1 cellular context compared by ENCODE assay signal in genomic region chr1:33377750-33378149, GRCh38.
TF ChIP-seq lines count a peak whose summit lies in the region.

No MANE protein-coding gene starts in this region.

TF ChIP-seq in SK-N-SH treated with all-trans-retinoic acid at 6 μM for 48 hours, 23 proteins besides CTCF, POLR2A, EP300 and RAD21 (continued from another document):
- no peak for TF ChIP-seq TSHZ2 (CRISPR knock-in tag; IDR thresholded peaks at IDR 0.05)
- no peak for TF ChIP-seq ZNF70 (CRISPR knock-in tag; IDR thresholded peaks at IDR 0.05)
- no peak for TF ChIP-seq ARNTL (CRISPR knock-in tag; IDR thresholded peaks at IDR 0.05; ENCODE audit: borderline replicate concordance, low read depth)
- no peak for TF ChIP-seq ESRRG (CRISPR knock-in tag; IDR thresholded peaks at IDR 0.05)
- no peak for TF ChIP-seq POU6F1 (CRISPR knock-in tag; IDR thresholded peaks at IDR 0.05; ENCODE audit: borderline replicate concordance, low read depth)
- TF ChIP-seq TOX (CRISPR knock-in tag; IDR thresholded peaks at IDR 0.05; ENCODE audit: borderline replicate concordance), result no peak
- no peak for TF ChIP-seq RARB (CRISPR knock-in tag; IDR thresholded peaks at IDR 0.05)
- no peak for TF ChIP-seq ZC3H10 (CRISPR knock-in tag; IDR thresholded peaks at IDR 0.05)
- no peak for TF ChIP-seq BACH2 (CRISPR knock-in tag; IDR thresholded peaks at IDR 0.05; ENCODE audit: borderline replicate concordance)
- TF ChIP-seq CSDC2 (CRISPR knock-in tag; IDR thresholded peaks at IDR 0.05), result no peak
TF ChIP-seq in SK-N-SH treated with all-trans-retinoic acid at 6 μM for 48 hours: peak in this region for 0.
